In genomic region chr5:115841382-115842088, GRCh38 we compare ENCODE assay signal across 8 cellular contexts. TPM values are rescaled to one million over a fixed set of nuclear protein-coding genes. Genes with fewer than 3 reads are reported as not detected.
DNase-seq lines count a peak whose midpoint lies in the region; ATAC-seq lines count a peak whose summit lies in the region.

Gene AP3S1, plus strand, starts transcription at chr5:115841935. Its CDS starts 103 bp downstream, at chr5:115842038.
Gene ATG12, minus strand, starts transcription at chr5:115841565. Its CDS starts 13 bp downstream, at chr5:115841552.

- DNase-seq in COR-L47 (lab: John Stamatoyannopoulos, UW) (peak; percentile 90), HT1080 (ENCODE audit: low read depth) (peak; percentile 90), NOMO-1 (lab: John Stamatoyannopoulos, UW; ENCODE audit: unreplicated experiment in 2 of 2) (peak; percentile 89 to 91), lung microvascular endothelial cell (ENCODE audit: low read depth in 2 of 2) (peak; percentile 95)
- peak; percentile 81 for DNase-seq in effector CD8-positive, alpha-beta T cell (lab: John Stamatoyannopoulos, UW)
- DNase-seq in stimulated activated CD4-positive, alpha-beta T cell treated with anti-CD3 and anti-CD28 coated beads, TNF-alpha, amount 100 ng/mL, for 4 hours (ENCODE audit: low read depth in 3 of 3), result peak; percentile 77 to 87 (median 82)

- POLR2A ChIA-PET in activated CD8-positive, alpha-beta memory T cell treated with anti-CD3 and anti-CD28 coated beads for 36 hours (lab: Charles Lee), result interaction anchor here (0.6 to 1.2 kb wide), 4 partner anchors 105 to 297 kb away, joined by 3 to 4 read pairs (median 4); partner anchors contain the start of genes ARL14EPL, FEM1C and TMED7

- CTCF ChIA-PET in activated CD8-positive, alpha-beta memory T cell treated with anti-CD3 and anti-CD28 coated beads for 36 hours (lab: Charles Lee), result interaction anchor here (1.1 kb wide), 2 partner anchors 206 to 243 kb away, joined by 3 read pairs; partner anchors contain the start of gene COMMD10

- peak; percentile 80 for ATAC-seq in GM21367 (IDR thresholded peaks at IDR 0.05; ENCODE audit: unreplicated experiment)

RNA-seq across cellular contexts. Expression of gene AP3S1, which starts in this region (rescaled TPM):
- 64.6 and 96.6 TPM in 2 replicates for total RNA-seq in HT1080 (2014; rRNA removed; shearing (Covaris generic))
- polyA plus RNA-seq in HT1080 (2015; cell fraction: cytosol; rRNA removed), result 132 and 133 TPM in 2 replicates
- 34.0 and 61.5 TPM in 2 replicates for polyA plus RNA-seq in HT1080 (2015; cell fraction: nucleus; rRNA removed)
- total RNA-seq in activated CD8-positive, alpha-beta memory T cell treated with anti-CD3 and anti-CD28 coated beads for 36 hours, result 10 to 100 TPM; 75.6 to 80.7 TPM
- 57.7 and 63.2 TPM in 2 replicates for total RNA-seq in lung microvascular endothelial cell

RNA-seq across cellular contexts. Expression of gene ATG12, which starts in this region (rescaled TPM):
- 28.9 and 30.5 TPM in 2 replicates for total RNA-seq in HT1080 (2014; rRNA removed; shearing (Covaris generic))
- polyA plus RNA-seq in HT1080 (2015; cell fraction: cytosol; rRNA removed), result 36.6 and 40.2 TPM in 2 replicates
- polyA plus RNA-seq in HT1080 (2015; cell fraction: nucleus; rRNA removed), result 60.2 and 62.6 TPM in 2 replicates
- total RNA-seq in activated CD8-positive, alpha-beta memory T cell treated with anti-CD3 and anti-CD28 coated beads for 36 hours, result 10 to 100 TPM; 34.2 to 37.0 TPM
- total RNA-seq in lung microvascular endothelial cell, result 17.9 and 18.8 TPM in 2 replicates

Comparison
In these comparisons a context has a peak if more than half of its experiments do, and no peak if none do; other contexts are left out.
1. Peak in every context shown above with its lines: DNase-seq and ATAC-seq.